Comparison of ENCODE assay signal across 18 cellular contexts in the genomic region with DNA sequence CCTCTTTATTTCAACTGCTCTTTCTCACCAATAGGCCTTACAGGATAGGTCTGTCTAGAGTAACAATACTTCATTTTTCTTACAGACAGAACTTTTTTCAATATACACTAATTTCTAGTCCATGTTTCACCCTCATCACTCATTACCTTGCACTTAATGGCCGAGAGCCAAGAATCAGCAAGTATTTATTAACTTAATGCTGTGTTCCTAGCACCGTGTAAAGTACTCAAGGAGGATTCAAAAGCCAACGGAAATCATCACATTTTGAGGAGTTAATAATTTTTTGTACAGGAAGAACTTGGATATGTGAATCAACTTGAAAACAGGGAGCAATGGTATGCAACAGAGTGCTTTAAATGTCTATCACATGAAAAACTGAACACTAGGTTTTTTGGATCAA.
"Had no signal": no experiment of that assay in that cellular context is flagged by ENCODE, and none has a peak within 500 bp of the region (broad histone marks: within the 10 kb centered on the region; RNA-seq: fewer than 3 reads in every experiment).

No MANE protein-coding gene starts in this region.

- H3K9me3 Mint-ChIP-seq: immature natural killer cell; T-helper 1 cell treated with Interleukin-12 subunit alpha and Interleukin-12 subunit beta and Interleukin-4 antibody, amounts not matched to agents 30 μg/mL and 1 μg/mL, for 36 hours had no signal

- H3K27ac ChIP-seq: brain microvascular endothelial cell, left lung, uterus had no signal

- H3K36me3 Mint-ChIP-seq: activated naive CD8-positive, alpha-beta T cell; immature natural killer cell; memory B cell had no signal

- H3K27me3 ChIP-seq: brain microvascular endothelial cell, left lung, uterus had no signal

- DNase-seq: activated CD4-positive, CD25-positive, alpha-beta regulatory T cell; activated effector memory CD4-positive, alpha-beta T cell treated with anti-CD3 and anti-CD28 coated beads, Interleukin-2, amount 50 U/mL, for 16 hours; activated T-cell treated with anti-CD3 and anti-CD28 coated beads, Interleukin-2, amount 50 U/mL, for 24 hours; amygdala; brain microvascular endothelial cell; cerebellar nuclear complex; dermis blood vessel endothelial cell; glutamatergic neuron; immature natural killer cell; left lung; right cardiac atrium; small intestine; uterus had no signal

- H3K4me1 Mint-ChIP-seq: immature natural killer cell, memory B cell had no signal

- H3K4me3 Mint-ChIP-seq: activated naive CD8-positive, alpha-beta T cell; activated T-cell treated with anti-CD3 and anti-CD28 coated beads, Interleukin-2, amount 50 U/mL, for 24 hours; immature natural killer cell; memory B cell; neural crest cell; T-helper 1 cell treated with Interleukin-12 subunit alpha and Interleukin-12 subunit beta and Interleukin-4 antibody, amounts not matched to agents 30 μg/mL and 1 μg/mL, for 36 hours had no signal

- H3K27me3 Mint-ChIP-seq: activated naive CD8-positive, alpha-beta T cell had no signal

- H3K27ac Mint-ChIP-seq: activated naive CD8-positive, alpha-beta T cell; activated T-cell treated with anti-CD3 and anti-CD28 coated beads, Interleukin-2, amount 50 U/mL, for 24 hours; immature natural killer cell; memory B cell; T-helper 1 cell treated with Interleukin-12 subunit alpha and Interleukin-12 subunit beta and Interleukin-4 antibody, amounts not matched to agents 30 μg/mL and 1 μg/mL, for 36 hours had no signal

- H3K4me3 ChIP-seq: left lung, uterus had no signal

- H3K36me3 ChIP-seq: brain microvascular endothelial cell, left lung, uterus had no signal

- H3K9me3 ChIP-seq: left lung, uterus had no signal

- ATAC-seq: esophagus mucosa, left lung, right cardiac atrium had no signal
